1 cellular context compared by ENCODE assay signal in the genomic region with DNA sequence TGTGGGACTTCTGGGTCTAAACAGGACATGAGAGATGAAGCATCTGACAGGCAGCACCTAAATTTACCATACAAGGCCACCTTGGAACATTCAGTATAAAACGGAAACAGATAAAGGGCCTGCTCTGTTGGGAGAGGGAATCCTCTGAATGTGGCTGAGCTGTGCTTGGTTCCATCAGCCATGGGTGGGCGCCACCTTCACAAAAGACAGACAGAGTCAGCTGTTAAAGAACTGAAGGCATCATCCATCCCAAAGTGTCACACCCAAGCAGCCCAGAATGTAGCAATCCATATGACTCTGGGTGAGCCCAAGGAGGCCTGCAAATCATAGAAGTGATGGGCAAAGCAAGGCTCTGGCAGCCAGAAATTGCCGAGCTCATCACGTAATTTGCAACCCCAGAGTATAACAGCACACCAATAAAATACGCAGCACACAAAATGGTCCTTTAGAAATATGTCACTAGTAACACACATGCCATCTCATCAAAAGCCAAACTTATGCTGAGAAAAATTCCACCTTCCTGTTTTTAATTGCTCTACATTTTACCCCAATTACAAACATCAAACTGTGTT.
TF ChIP-seq lines count a peak whose summit lies in the region.

No MANE protein-coding gene starts in this region.

TF ChIP-seq in GM23338, 12 proteins besides CTCF, POLR2A, EP300 and RAD21 (continued from another document):
- TF ChIP-seq, protein P1, sequence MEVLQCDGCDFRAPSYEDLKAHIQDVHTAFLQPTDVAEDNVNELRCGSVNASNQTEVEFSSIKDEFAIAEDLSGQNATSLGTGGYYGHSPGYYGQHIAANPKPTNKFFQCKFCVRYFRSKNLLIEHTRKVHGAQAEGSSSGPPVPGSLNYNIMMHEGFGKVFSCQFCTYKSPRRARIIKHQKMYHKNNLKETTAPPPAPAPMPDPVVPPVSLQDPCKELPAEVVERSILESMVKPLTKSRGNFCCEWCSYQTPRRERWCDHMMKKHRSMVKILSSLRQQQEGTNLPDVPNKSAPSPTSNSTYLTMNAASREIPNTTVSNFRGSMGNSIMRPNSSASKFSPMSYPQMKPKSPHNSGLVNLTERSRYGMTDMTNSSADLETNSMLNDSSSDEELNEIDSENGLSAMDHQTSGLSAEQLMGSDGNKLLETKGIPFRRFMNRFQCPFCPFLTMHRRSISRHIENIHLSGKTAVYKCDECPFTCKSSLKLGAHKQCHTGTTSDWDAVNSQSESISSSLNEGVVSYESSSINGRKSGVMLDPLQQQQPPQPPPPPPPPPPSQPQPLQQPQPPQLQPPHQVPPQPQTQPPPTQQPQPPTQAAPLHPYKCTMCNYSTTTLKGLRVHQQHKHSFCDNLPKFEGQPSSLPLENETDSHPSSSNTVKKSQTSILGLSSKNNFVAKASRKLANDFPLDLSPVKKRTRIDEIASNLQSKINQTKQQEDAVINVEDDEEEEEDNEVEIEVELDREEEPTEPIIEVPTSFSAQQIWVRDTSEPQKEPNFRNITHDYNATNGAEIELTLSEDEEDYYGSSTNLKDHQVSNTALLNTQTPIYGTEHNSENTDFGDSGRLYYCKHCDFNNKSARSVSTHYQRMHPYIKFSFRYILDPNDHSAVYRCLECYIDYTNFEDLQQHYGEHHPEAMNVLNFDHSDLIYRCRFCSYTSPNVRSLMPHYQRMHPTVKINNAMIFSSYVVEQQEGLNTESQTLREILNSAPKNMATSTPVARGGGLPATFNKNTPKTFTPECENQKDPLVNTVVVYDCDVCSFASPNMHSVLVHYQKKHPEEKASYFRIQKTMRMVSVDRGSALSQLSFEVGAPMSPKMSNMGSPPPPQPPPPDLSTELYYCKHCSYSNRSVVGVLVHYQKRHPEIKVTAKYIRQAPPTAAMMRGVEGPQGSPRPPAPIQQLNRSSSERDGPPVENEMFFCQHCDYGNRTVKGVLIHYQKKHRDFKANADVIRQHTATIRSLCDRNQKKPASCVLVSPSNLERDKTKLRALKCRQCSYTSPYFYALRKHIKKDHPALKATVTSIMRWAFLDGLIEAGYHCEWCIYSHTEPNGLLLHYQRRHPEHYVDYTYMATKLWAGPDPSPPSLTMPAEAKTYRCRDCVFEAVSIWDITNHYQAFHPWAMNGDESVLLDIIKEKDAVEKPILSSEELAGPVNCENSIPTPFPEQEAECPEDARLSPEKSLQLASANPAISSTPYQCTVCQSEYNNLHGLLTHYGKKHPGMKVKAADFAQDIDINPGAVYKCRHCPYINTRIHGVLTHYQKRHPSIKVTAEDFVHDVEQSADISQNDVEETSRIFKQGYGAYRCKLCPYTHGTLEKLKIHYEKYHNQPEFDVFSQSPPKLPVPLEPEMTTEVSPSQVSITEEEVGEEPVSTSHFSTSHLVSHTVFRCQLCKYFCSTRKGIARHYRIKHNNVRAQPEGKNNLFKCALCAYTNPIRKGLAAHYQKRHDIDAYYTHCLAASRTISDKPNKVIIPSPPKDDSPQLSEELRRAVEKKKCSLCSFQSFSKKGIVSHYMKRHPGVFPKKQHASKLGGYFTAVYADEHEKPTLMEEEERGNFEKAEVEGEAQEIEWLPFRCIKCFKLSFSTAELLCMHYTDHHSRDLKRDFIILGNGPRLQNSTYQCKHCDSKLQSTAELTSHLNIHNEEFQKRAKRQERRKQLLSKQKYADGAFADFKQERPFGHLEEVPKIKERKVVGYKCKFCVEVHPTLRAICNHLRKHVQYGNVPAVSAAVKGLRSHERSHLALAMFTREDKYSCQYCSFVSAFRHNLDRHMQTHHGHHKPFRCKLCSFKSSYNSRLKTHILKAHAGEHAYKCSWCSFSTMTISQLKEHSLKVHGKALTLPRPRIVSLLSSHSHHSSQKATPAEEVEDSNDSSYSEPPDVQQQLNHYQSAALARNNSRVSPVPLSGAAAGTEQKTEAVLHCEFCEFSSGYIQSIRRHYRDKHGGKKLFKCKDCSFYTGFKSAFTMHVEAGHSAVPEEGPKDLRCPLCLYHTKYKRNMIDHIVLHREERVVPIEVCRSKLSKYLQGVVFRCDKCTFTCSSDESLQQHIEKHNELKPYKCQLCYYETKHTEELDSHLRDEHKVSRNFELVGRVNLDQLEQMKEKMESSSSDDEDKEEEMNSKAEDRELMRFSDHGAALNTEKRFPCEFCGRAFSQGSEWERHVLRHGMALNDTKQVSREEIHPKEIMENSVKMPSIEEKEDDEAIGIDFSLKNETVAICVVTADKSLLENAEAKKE (CRISPR knock-in tag; IDR thresholded peaks at IDR 0.05) = no peak
- TF ChIP-seq ZNF331 (CRISPR knock-in tag; IDR thresholded peaks at IDR 0.05; ENCODE audit: low read depth) (no peak), EZH2phosphoT487 (IDR thresholded peaks at IDR 0.05; ENCODE audit: unreplicated experiment) (no peak), POLR2AphosphoS5 (IDR thresholded peaks at IDR 0.05; ENCODE audit: low read depth) (no peak)
